23 cellular contexts compared by ENCODE assay signal in genomic region chr14:70084226-70084625, GRCh38.
"Had no signal": no experiment of that assay in that cellular context is flagged by ENCODE, and none has a peak within 500 bp of the region (broad histone marks: within the 10 kb centered on the region; RNA-seq: fewer than 3 reads in every experiment).

No MANE protein-coding gene starts in this region.

- H3K27me3 ChIP-seq: right lobe of liver, tibial nerve had no signal

- H3K27ac ChIP-seq: left lung, lower lobe of right lung, right atrium auricular region, right lobe of liver, tibial nerve had no signal

- H3K4me1 ChIP-seq: left lung, lower lobe of right lung, right atrium auricular region, right lobe of liver, tibial nerve had no signal

- H3K36me3 ChIP-seq: left lung, lower lobe of right lung, right atrium auricular region, right lobe of liver, tibial nerve had no signal

- H3K4me3 ChIP-seq: left lung, lower lobe of right lung, right atrium auricular region, right lobe of liver, smooth muscle cell, tibial nerve had no signal

- H3K9me3 ChIP-seq: left lung, lower lobe of right lung, right atrium auricular region, right lobe of liver, tibial nerve had no signal

- DNase-seq: hypothalamus; immature natural killer cell; kidney; left colon; left lung; lower lobe of right lung; mammary epithelial cell; mesenchymal stem cell; naive thymus-derived CD8-positive, alpha-beta T cell; nucleus accumbens; right lobe of liver; stimulated activated CD4-positive, alpha-beta T cell treated with anti-CD3 and anti-CD28 coated beads, Interleukin-1b, Interleukin-23, amount 100 ng/mL, for 48 hours; stimulated activated CD4-positive, alpha-beta T cell treated with anti-CD3 and anti-CD28 coated beads, Interleukin-2, amount 100 ng/mL, for 48 hours; stimulated activated CD4-positive, alpha-beta T cell treated with anti-CD3 and anti-CD28 coated beads, Interleukin-4, amount 100 ng/mL, for 4 hours; stimulated activated CD8-positive, alpha-beta memory T cell treated with anti-CD3 and anti-CD28 coated beads, Interleukin-4, amount 100 ng/mL, for 48 hours; stimulated activated naive CD4-positive, alpha-beta T cell treated with Interleukin-2 at 50 U/mL for 16 hours; stimulated activated naive CD8-positive, alpha-beta T cell treated with anti-CD3 and anti-CD28 coated beads, Interleukin-15, amount 100 ng/mL, for 72 hours; substantia nigra had no signal

- ATAC-seq: left colon; left lung; lower lobe of right lung; naive thymus-derived CD8-positive, alpha-beta T cell; right lobe of liver; stimulated activated memory B cell treated with anti-CD40 and anti-IgM and Interleukin-4, amounts not matched to agents 10 μg/mL and 1 μg/mL and 100 μg/mL, for 72 hours; stimulated activated naive CD8-positive, alpha-beta T cell treated with anti-CD3 and anti-CD28 coated beads, Interleukin-15, amount 100 ng/mL, for 72 hours had no signal

- FAIRE-seq: islet of Langerhans, kidney had no signal
